ENCODE assay signal across 14 cellular contexts in genomic region chr12:80356092-80356491, GRCh38.
"Had no signal": no experiment of that assay in that cellular context is flagged by ENCODE, and none has a peak within 500 bp of the region (broad histone marks: within the 10 kb centered on the region; RNA-seq: fewer than 3 reads in every experiment).

No MANE protein-coding gene starts in this region.

- H3K4me1 ChIP-seq: esophagus squamous epithelium, gastrocnemius medialis, sigmoid colon had no signal

- H3K9me3 ChIP-seq: esophagus squamous epithelium, gastrocnemius medialis, sigmoid colon had no signal

- ATAC-seq: gastrocnemius medialis; stimulated activated naive B cell treated with anti-CD40 and anti-IgM and Interleukin-4, amounts not matched to agents 10 μg/mL and 1 μg/mL and 100 μg/mL, for 72 hours; WTC11 had no signal

- H3K27ac ChIP-seq: esophagus squamous epithelium, gastrocnemius medialis, hepatocyte, sigmoid colon had no signal

- DNase-seq: activated CD4-positive, alpha-beta T cell treated with anti-CD3 and anti-CD28 coated beads, Interleukin-2, amount 10 ng/mL, durations not matched to agents 24 days and 14 days; activated CD8-positive, alpha-beta memory T cell treated with anti-CD3 and anti-CD28 coated beads for 24 hours; activated naive CD4-positive, alpha-beta T cell treated with Interleukin-2 at 50 U/mL for 16 hours; caudate nucleus; esophagus squamous epithelium; gastrocnemius medialis; nephron progenitor cell; sigmoid colon; stimulated activated CD4-positive, alpha-beta T cell treated with anti-CD3 and anti-CD28 coated beads, Interleukin-2, amount 100 ng/mL, for 24 hours; stimulated activated naive B cell treated with anti-CD40 and anti-IgM and Interleukin-4, amounts not matched to agents 10 μg/mL and 1 μg/mL and 100 μg/mL, for 72 hours; substantia nigra; trophoblast cell had no signal

- H3K4me3 ChIP-seq: esophagus squamous epithelium, gastrocnemius medialis, hepatocyte, sigmoid colon had no signal

- H3K27me3 ChIP-seq: esophagus squamous epithelium, gastrocnemius medialis, hepatocyte, sigmoid colon had no signal

- H3K36me3 ChIP-seq: esophagus squamous epithelium, gastrocnemius medialis, sigmoid colon had no signal
